29 cellular contexts compared by ENCODE assay signal in the genomic region with DNA sequence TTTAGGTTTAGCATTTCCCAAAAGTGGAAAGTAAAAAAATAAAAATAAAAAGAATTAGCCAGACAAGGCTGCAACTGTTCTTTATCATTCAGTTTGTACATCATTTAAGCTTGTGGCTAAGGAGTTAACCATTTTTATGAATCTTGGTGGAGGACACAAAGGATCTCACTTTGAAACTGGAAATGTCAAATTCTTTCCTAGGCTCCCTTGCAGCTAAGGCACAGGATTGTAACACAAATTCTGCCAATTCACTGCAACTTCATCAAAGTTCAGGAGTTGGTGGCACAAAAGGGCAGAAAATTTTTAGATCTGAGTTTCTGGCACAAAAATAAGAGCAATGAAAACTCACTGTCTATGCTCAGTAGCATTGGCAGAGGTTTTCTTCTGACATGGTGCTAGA.
"Had no signal": no experiment of that assay in that cellular context is flagged by ENCODE, and none has a peak within 500 bp of the region (broad histone marks: within the 10 kb centered on the region; RNA-seq: fewer than 3 reads in every experiment).

No MANE protein-coding gene starts in this region.

- H3K4me3 ChIP-seq: neural progenitor cell, ovary, psoas muscle, right lobe of liver, sigmoid colon, suprapubic skin, testis, tibial artery, transverse colon, upper lobe of right lung, uterus had no signal

- H3K9me3 Mint-ChIP-seq: type B pancreatic cell had no signal

- FAIRE-seq: small intestine had no signal

- DNase-seq: natural killer cell; occipital lobe; ovary; posterior cingulate gyrus; psoas muscle; right cardiac atrium; right lobe of liver; sigmoid colon; small intestine; stimulated activated CD4-positive, alpha-beta T cell treated with anti-CD3 and anti-CD28 coated beads, Interleukin-15, amount 100 ng/mL, for 24 hours; stimulated activated CD4-positive, alpha-beta T cell treated with anti-CD3 and anti-CD28 coated beads, Interleukin-2, amount 100 ng/mL, for 24 hours; stimulated activated CD4-positive, alpha-beta T cell treated with anti-CD3 and anti-CD28 coated beads, Interleukin-2, amount 100 ng/mL, for 48 hours; stimulated activated CD4-positive, alpha-beta T cell treated with anti-CD3 and anti-CD28 coated beads, Interleukin-4, amount 100 ng/mL, for 24 hours; stimulated activated naive CD4-positive, alpha-beta T cell; stimulated activated naive CD8-positive, alpha-beta T cell treated with anti-CD3 and anti-CD28 coated beads, Interleukin-15, amount 100 ng/mL, for 72 hours; stimulated activated naive CD8-positive, alpha-beta T cell treated with anti-CD3 and anti-CD28 coated beads, Interleukin-15, Interleukin-2, amounts not matched to agents 100 U/mL and 50 U/mL, for 24 hours; substantia nigra; testis; tibial artery; transverse colon; upper lobe of right lung; uterus had no signal

- H3K27me3 ChIP-seq: neural progenitor cell, ovary, right lobe of liver, sigmoid colon, suprapubic skin, testis, tibial artery, transverse colon, upper lobe of right lung, uterus had no signal

- H3K27ac Mint-ChIP-seq: natural killer cell; nephron; neural progenitor cell; progenitor cell of endocrine pancreas; stimulated activated memory B cell treated with anti-CD40 and anti-IgM and Interleukin-4, amounts not matched to agents 10 μg/mL and 1 μg/mL and 100 μg/mL, for 72 hours; stimulated activated naive CD8-positive, alpha-beta T cell treated with anti-CD3 and anti-CD28 coated beads, Interleukin-15, amount 100 ng/mL, for 72 hours; type B pancreatic cell had no signal

- H3K27me3 Mint-ChIP-seq: progenitor cell of endocrine pancreas; stimulated activated memory B cell treated with anti-CD40 and anti-IgM and Interleukin-4, amounts not matched to agents 10 μg/mL and 1 μg/mL and 100 μg/mL, for 72 hours; stimulated activated naive CD8-positive, alpha-beta T cell treated with anti-CD3 and anti-CD28 coated beads, Interleukin-15, amount 100 ng/mL, for 72 hours; type B pancreatic cell had no signal

- H3K4me1 Mint-ChIP-seq: natural killer cell; nephron; stimulated activated memory B cell treated with anti-CD40 and anti-IgM and Interleukin-4, amounts not matched to agents 10 μg/mL and 1 μg/mL and 100 μg/mL, for 72 hours; stimulated activated naive CD8-positive, alpha-beta T cell treated with anti-CD3 and anti-CD28 coated beads, Interleukin-15, amount 100 ng/mL, for 72 hours had no signal

- H3K4me1 ChIP-seq: neural progenitor cell, parathyroid adenoma, psoas muscle, right lobe of liver, sigmoid colon, suprapubic skin, testis, tibial artery, transverse colon, upper lobe of right lung, uterus had no signal

- ATAC-seq: natural killer cell; psoas muscle; right cardiac atrium; right lobe of liver; stimulated activated memory B cell treated with anti-CD40 and anti-IgM and Interleukin-4, amounts not matched to agents 10 μg/mL and 1 μg/mL and 100 μg/mL, for 72 hours; stimulated activated naive CD8-positive, alpha-beta T cell treated with anti-CD3 and anti-CD28 coated beads, Interleukin-15, amount 100 ng/mL, for 72 hours; stimulated activated naive CD8-positive, alpha-beta T cell treated with anti-CD3 and anti-CD28 coated beads, Interleukin-15, Interleukin-2, amounts not matched to agents 100 U/mL and 50 U/mL, for 24 hours; upper lobe of right lung had no signal

- H3K4me2 ChIP-seq: neural progenitor cell had no signal

- H3K4me3 Mint-ChIP-seq: natural killer cell; nephron; neural progenitor cell; stimulated activated memory B cell treated with anti-CD40 and anti-IgM and Interleukin-4, amounts not matched to agents 10 μg/mL and 1 μg/mL and 100 μg/mL, for 72 hours; stimulated activated naive CD8-positive, alpha-beta T cell treated with anti-CD3 and anti-CD28 coated beads, Interleukin-15, amount 100 ng/mL, for 72 hours; type B pancreatic cell had no signal

- H3K9me3 ChIP-seq: ovary, psoas muscle, right lobe of liver, sigmoid colon, suprapubic skin, testis, tibial artery, transverse colon, upper lobe of right lung, uterus had no signal

- H3K36me3 ChIP-seq: neural progenitor cell, ovary, right lobe of liver, sigmoid colon, suprapubic skin, tibial artery, transverse colon, upper lobe of right lung, uterus had no signal

- H3K79me2 ChIP-seq: parathyroid adenoma had no signal

- H2AFZ ChIP-seq: neural progenitor cell, parathyroid adenoma had no signal

- H3K27ac ChIP-seq: neural progenitor cell, ovary, parathyroid adenoma, psoas muscle, right lobe of liver, sigmoid colon, suprapubic skin, testis, tibial artery, transverse colon, upper lobe of right lung, uterus had no signal

- H3K9ac ChIP-seq: neural progenitor cell, parathyroid adenoma had no signal

- H3K36me3 Mint-ChIP-seq: natural killer cell; neural progenitor cell; stimulated activated memory B cell treated with anti-CD40 and anti-IgM and Interleukin-4, amounts not matched to agents 10 μg/mL and 1 μg/mL and 100 μg/mL, for 72 hours; type B pancreatic cell had no signal
